11 cellular contexts compared by ENCODE assay signal in genomic region chr15:90552929-90553211, GRCh38. TPM values are rescaled to one million over a fixed set of nuclear protein-coding genes. Genes with fewer than 3 reads are reported as not detected.
A peak's percentile ranks its signal among the peaks of the same experiment; 100 is the strongest.
DNase-seq lines count a peak whose midpoint lies in the region; ATAC-seq and TF ChIP-seq lines count a peak whose summit lies in the region.
"Had no signal": no experiment of that assay in that cellular context is flagged by ENCODE, and none has a peak within 500 bp of the region (broad histone marks: within the 10 kb centered on the region; RNA-seq: fewer than 3 reads in every experiment).

No MANE protein-coding gene starts in this region.

- intact Hi-C loops in dendritic cell treated with granulocyte-macrophage colony-stimulating factor and Interleukin-4, amounts not matched to agents 40 ng/mL and 50 ng/mL, for 4 days (cut with micrococcal nuclease) = loop anchor here (5.0 kb wide), 1 partner anchor 39 kb away; no protein-coding TSS in a partner anchor
- intact Hi-C loops in thyroid gland (cut with DNase I) (no loop called here), ovary (cut with DNase I) (no loop called here)

- H3K27ac Mint-ChIP-seq in dendritic cell treated with granulocyte-macrophage colony-stimulating factor and Interleukin-4, amounts not matched to agents 40 ng/mL and 50 ng/mL, for 4 days = peak overlapping the region; percentile 43
- H3K27ac Mint-ChIP-seq in nephron = peak overlapping the region; percentile 79 to 94 (median 80)
- H3K27ac Mint-ChIP-seq: activated naive CD4-positive, alpha-beta T cell treated with anti-CD3 and anti-CD28 coated beads, Interleukin-2, amount 10 ng/mL, durations not matched to agents 7 days and 5 days had no signal

- no peak overlapping the region for H3K4me3 ChIP-seq in thyroid gland (replicated peaks in 1 of 3)
- H3K4me3 ChIP-seq in ovary = no peak overlapping the region

- peaks cover 28% of the 10 kb centered on the region for H3K36me3 Mint-ChIP-seq in dendritic cell treated with granulocyte-macrophage colony-stimulating factor and Interleukin-4, amounts not matched to agents 40 ng/mL and 50 ng/mL, for 4 days (ENCODE audit: low read depth)
- H3K36me3 Mint-ChIP-seq in nephron (ENCODE audit: low read depth) = peaks cover 29% of the 10 kb centered on the region

- TF ChIP-seq EP300 in ovary (IDR thresholded peaks at IDR 0.05) = no peak

- no peaks in the 10 kb centered on the region for H3K9me3 Mint-ChIP-seq in dendritic cell treated with granulocyte-macrophage colony-stimulating factor and Interleukin-4, amounts not matched to agents 40 ng/mL and 50 ng/mL, for 4 days
- H3K9me3 Mint-ChIP-seq in nephron = no peaks in the 10 kb centered on the region
- H3K9me3 Mint-ChIP-seq: activated naive CD4-positive, alpha-beta T cell treated with anti-CD3 and anti-CD28 coated beads, Interleukin-2, amount 10 ng/mL, durations not matched to agents 7 days and 5 days; stimulated activated naive CD8-positive, alpha-beta T cell treated with anti-CD3 and anti-CD28 coated beads, Interleukin-15, Interleukin-2, amounts not matched to agents 100 ng/mL and 50 ng/mL, for 24 hours had no signal

- no peak for TF ChIP-seq POLR2A in thyroid gland (IDR thresholded peaks at IDR 0.05)
- no peak for TF ChIP-seq POLR2A in ovary (IDR thresholded peaks at IDR 0.05)

- H3K27ac ChIP-seq in thyroid gland = peak overlapping the region; percentile 44 to 51 (median 48)
- H3K27ac ChIP-seq in ovary = peak overlapping the region in 1 of 2 donors; percentile 74

- no peaks in the 10 kb centered on the region for H3K36me3 ChIP-seq in thyroid gland
- no peaks in the 10 kb centered on the region for H3K36me3 ChIP-seq in ovary

- peaks cover 21 to 44% of the 10 kb centered on the region in 2 donors for H3K4me1 ChIP-seq in thyroid gland
- peaks cover 18% of the 10 kb centered on the region for H3K4me1 ChIP-seq in ovary (ENCODE audit: insufficient read depth)

- H3K4me3 Mint-ChIP-seq in dendritic cell treated with granulocyte-macrophage colony-stimulating factor and Interleukin-4, amounts not matched to agents 40 ng/mL and 50 ng/mL, for 4 days = no peak overlapping the region
- peak overlapping the region in 2 of 3 experiments; percentile 22 to 24 for H3K4me3 Mint-ChIP-seq in nephron
- H3K4me3 Mint-ChIP-seq: activated naive CD4-positive, alpha-beta T cell treated with anti-CD3 and anti-CD28 coated beads, Interleukin-2, amount 10 ng/mL, durations not matched to agents 7 days and 5 days; stimulated activated naive CD8-positive, alpha-beta T cell treated with anti-CD3 and anti-CD28 coated beads, Interleukin-15, Interleukin-2, amounts not matched to agents 100 ng/mL and 50 ng/mL, for 24 hours had no signal

- H3K27me3 ChIP-seq in thyroid gland (no peaks in the 10 kb centered on the region), ovary (no peaks in the 10 kb centered on the region)

- no peaks in the 10 kb centered on the region for H3K9me3 ChIP-seq in thyroid gland
- no peaks in the 10 kb centered on the region for H3K9me3 ChIP-seq in ovary

- no peak for TF ChIP-seq CTCF in nephron (IDR thresholded peaks at IDR 0.05; ENCODE audit: unreplicated experiment in 3 of 3)
- TF ChIP-seq CTCF in thyroid gland (IDR thresholded peaks at IDR 0.05) = no peak
- TF ChIP-seq CTCF in ovary (IDR thresholded peaks at IDR 0.05) = no peak

- peaks cover 45% of the 10 kb centered on the region for H3K4me1 Mint-ChIP-seq in dendritic cell treated with granulocyte-macrophage colony-stimulating factor and Interleukin-4, amounts not matched to agents 40 ng/mL and 50 ng/mL, for 4 days (ENCODE audit: low read depth)
- peaks cover 50% of the 10 kb centered on the region for H3K4me1 Mint-ChIP-seq in nephron

- WGBS in thyroid gland, 2 donors = 76 to 85% methylated on average over 1 of the region's 1 CpG
- WGBS in ovary, 3 donors = 18 to 31% (median 21%) methylated on average over 1 of the region's 1 CpG

- H3K27me3 Mint-ChIP-seq in dendritic cell treated with granulocyte-macrophage colony-stimulating factor and Interleukin-4, amounts not matched to agents 40 ng/mL and 50 ng/mL, for 4 days = no peaks in the 10 kb centered on the region
- no peaks in the 10 kb centered on the region for H3K27me3 Mint-ChIP-seq in nephron (ENCODE audit: low read depth)
- H3K27me3 Mint-ChIP-seq: activated naive CD4-positive, alpha-beta T cell treated with anti-CD3 and anti-CD28 coated beads, Interleukin-2, amount 10 ng/mL, durations not matched to agents 7 days and 5 days; stimulated activated naive CD8-positive, alpha-beta T cell treated with anti-CD3 and anti-CD28 coated beads, Interleukin-15, Interleukin-2, amounts not matched to agents 100 ng/mL and 50 ng/mL, for 24 hours had no signal

- ATAC-seq in SK-N-SH treated with all-trans-retinoic acid at 6 μM for 48 hours = peak; percentile 34; the same call in 2 of the 3 replicates

- DNase-seq in thyroid gland (no peak), 8988T (no peak), SW 1271 (lab: John Stamatoyannopoulos, UW) (no peak), ovary (no peak)
- DNase-seq: activated naive CD4-positive, alpha-beta T cell treated with anti-CD3 and anti-CD28 coated beads, Interleukin-2, amount 10 ng/mL, durations not matched to agents 7 days and 5 days; NCI-H526; occipital lobe had no signal

TF ChIP-seq in SK-N-SH treated with all-trans-retinoic acid at 6 μM for 48 hours, 23 proteins besides CTCF, POLR2A, EP300 and RAD21:
- no peak for TF ChIP-seq CSDC2 (CRISPR knock-in tag; IDR thresholded peaks at IDR 0.05)
- TF ChIP-seq TOX (CRISPR knock-in tag; IDR thresholded peaks at IDR 0.05; ENCODE audit: borderline replicate concordance) = no peak
- no peak for TF ChIP-seq CREB5 (CRISPR knock-in tag; IDR thresholded peaks at IDR 0.05; ENCODE audit: low read depth)
- no peak for TF ChIP-seq ISL1 (CRISPR knock-in tag; IDR thresholded peaks at IDR 0.05)
- TF ChIP-seq ZFP30 (CRISPR knock-in tag; IDR thresholded peaks at IDR 0.05) = no peak
- TF ChIP-seq PATZ1 (CRISPR knock-in tag; IDR thresholded peaks at IDR 0.05; ENCODE audit: borderline replicate concordance) = no peak
- TF ChIP-seq ZFP3 (CRISPR knock-in tag; IDR thresholded peaks at IDR 0.05) = no peak
TF ChIP-seq in SK-N-SH treated with all-trans-retinoic acid at 6 μM for 48 hours: peak in this region for 0.

RNA-seq across cellular contexts. Expression of gene CRTC3, which starts 23.1 kb away (rescaled TPM):
- total RNA-seq in thyroid gland (10 to 100 TPM; 49.4 to 76.0 (median 62.6) TPM), ovary (100 to 1,000 TPM in 1 of 7 donors, 10 to 100 TPM in 6; 36.9 to 106 (median 85.4) TPM)
- 10 to 100 TPM; 43.4 to 86.7 TPM for polyA plus RNA-seq in ovary
